13 cellular contexts compared by ENCODE assay signal in the genomic region with DNA sequence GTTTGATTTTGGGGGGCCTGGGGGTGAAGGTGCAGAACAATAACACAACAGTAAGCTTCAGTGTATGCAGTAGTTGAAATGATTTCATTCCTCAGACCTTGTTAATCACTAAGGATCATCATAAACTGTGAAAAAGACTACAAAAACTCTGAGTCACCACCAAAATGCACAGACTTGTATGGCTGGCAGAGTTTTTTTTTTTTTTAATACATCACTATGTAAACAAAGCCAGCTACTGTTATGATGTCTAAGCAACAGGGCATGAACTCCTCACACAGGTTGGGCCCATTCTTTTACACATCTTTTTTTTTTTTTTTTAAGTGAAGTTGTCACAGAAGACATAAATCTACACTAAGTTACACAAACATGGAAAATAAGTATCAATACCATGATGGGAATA.
DNase-seq lines count a peak whose midpoint lies in the region; ATAC-seq, FAIRE-seq and TF ChIP-seq lines count a peak whose summit lies in the region.
"Had no signal": no experiment of that assay in that cellular context is flagged by ENCODE, and none has a peak within 500 bp of the region (broad histone marks: within the 10 kb centered on the region; RNA-seq: fewer than 3 reads in every experiment).

No MANE protein-coding gene starts in this region.

- POLR2A ChIA-PET in Caco-2 (lab: Charles Lee): no interaction called here

- CTCF ChIA-PET in Caco-2 (lab: Charles Lee): no interaction called here

- no peak for FAIRE-seq in HTR-8/SVneo (lab: Jason Lieb, UNC)

- ATAC-seq in aorta (ENCODE audit: low FRiP score) (no peak), HG03097 (IDR thresholded peaks at IDR 0.05; ENCODE audit: low FRiP score, unreplicated experiment) (no peak)
- ATAC-seq: psoas muscle had no signal

- H3K27me3 ChIP-seq in Caco-2 (replicated peaks; ENCODE audit: control insufficient read depth, insufficient read depth, low read length): no peaks in the 10 kb centered on the region
- H3K27me3 ChIP-seq in aorta (ENCODE audit: control insufficient read depth in 1 of 2, insufficient read depth in 2 of 2, low read length in 1 of 2): no peaks in the 10 kb centered on the region
- H3K27me3 ChIP-seq in testis: no peaks in the 10 kb centered on the region

- H3K27me3 Mint-ChIP-seq in Caco-2 (ENCODE audit: insufficient read depth, unreplicated experiment): no peaks in the 10 kb centered on the region

- peak overlapping the region; percentile 49 for H3K27ac Mint-ChIP-seq in Caco-2 (ENCODE audit: unreplicated experiment)

- H3K4me3 ChIP-seq in Caco-2 (ENCODE audit: low read depth, low read length): no peak overlapping the region
- no peak overlapping the region for H3K4me3 ChIP-seq in astrocyte of the spinal cord (ENCODE audit: low read depth, low read length)
- H3K4me3 ChIP-seq in aorta (ENCODE audit: low read length in 2 of 2): no peak overlapping the region
- no peak overlapping the region for H3K4me3 ChIP-seq in testis
- H3K4me3 ChIP-seq: psoas muscle had no signal

- H3K27ac ChIP-seq in aorta (ENCODE audit: low read depth in 1 of 2, low read length in 2 of 2) (no peak overlapping the region), testis (no peak overlapping the region)
- H3K27ac ChIP-seq: psoas muscle had no signal

- DNase-seq in Caco-2 (peak in 1 of 2 experiments; percentile 31), HTR-8/SVneo (ENCODE audit: insufficient read length, low spot score) (peak; percentile 20), astrocyte of the spinal cord (ENCODE audit: low read depth, low spot score) (peak; percentile 83), kidney glomerular epithelial cell (lab: John Stamatoyannopoulos, UW) (peak; percentile 93), aorta (no peak), testis (no peak), cerebellar cortex (ENCODE audit: low spot score) (no peak)
- DNase-seq: activated T-cell treated with anti-CD3 and anti-CD28 coated beads, Interleukin-2, amount 50 U/mL, for 48 hours; caudate nucleus; head of caudate nucleus; NCI-H1417 treated with DMSO at 0.1 percent for 48 hours; psoas muscle had no signal

- H3K9me3 ChIP-seq in Caco-2 (no peaks in the 10 kb centered on the region), aorta (ENCODE audit: control insufficient read depth, low read length) (no peaks in the 10 kb centered on the region), testis (no peaks in the 10 kb centered on the region)
- H3K9me3 ChIP-seq: psoas muscle had no signal

- H3K36me3 ChIP-seq in Caco-2 (ENCODE audit: control insufficient read depth, insufficient read depth, low read length): no peaks in the 10 kb centered on the region
- no peaks in the 10 kb centered on the region for H3K36me3 ChIP-seq in aorta (ENCODE audit: control insufficient read depth in 1 of 2, insufficient read depth in 2 of 2, low read length in 1 of 2)
- no peaks in the 10 kb centered on the region for H3K36me3 ChIP-seq in testis (ENCODE audit: low read depth, missing control alignments)

- peaks cover 4% of the 10 kb centered on the region; the same call in 1 of the 2 replicates for H3K4me1 ChIP-seq in Caco-2
- H3K4me1 ChIP-seq in aorta (ENCODE audit: control insufficient read depth in 1 of 2, insufficient read depth in 2 of 2, low read length in 2 of 2): no peaks in the 10 kb centered on the region
- no peaks in the 10 kb centered on the region for H3K4me1 ChIP-seq in testis
- H3K4me1 ChIP-seq: psoas muscle had no signal

- TF ChIP-seq CTCF in Caco-2 (IDR thresholded peaks at IDR 0.05; ENCODE audit: insufficient read depth in 1 of 2, low read depth in 1 of 2, low read length in 1 of 2, severe bottlenecking in 1 of 2, unreplicated experiment in 1 of 2) (no peak), astrocyte of the spinal cord (IDR thresholded peaks at IDR 0.05; ENCODE audit: low read depth, low read length) (no peak), testis (IDR thresholded peaks at IDR 0.05) (no peak)

- peaks cover 6% of the 10 kb centered on the region for H3K4me1 Mint-ChIP-seq in Caco-2 (ENCODE audit: low read depth, unreplicated experiment)

- intact Hi-C loops in Caco-2 (cut with micrococcal nuclease; ENCODE audit: unreplicated experiment) (no loop called here), aorta (cut with DNase I) (no loop called here), testis (cut with DNase I; ENCODE audit: low total_unique reads) (no loop called here)

- no peaks in the 10 kb centered on the region for H3K36me3 Mint-ChIP-seq in Caco-2 (ENCODE audit: insufficient read depth, unreplicated experiment)

- H3K9me3 Mint-ChIP-seq in Caco-2 (ENCODE audit: unreplicated experiment): no peaks in the 10 kb centered on the region

- no TSS peak for BruUV-seq in Caco-2 (replicated peaks; lab: Mats Ljungman, UMichigan)

- in situ Hi-C loops in astrocyte of the spinal cord (cut with HindIII; ENCODE audit: low sequenced_read_pairs): no loop called here

- H3K4me3 Mint-ChIP-seq in Caco-2 (ENCODE audit: unreplicated experiment): no peak overlapping the region

- TF ChIP-seq POLR2A in testis (IDR thresholded peaks at IDR 0.05): no peak

Comparison
In these comparisons a context has a peak if more than half of its experiments do, and no peak if none do; other contexts are left out.
1. DNase-seq: peak in HTR-8/SVneo (single experiment), astrocyte of the spinal cord (single experiment) and kidney glomerular epithelial cell (single experiment); none in aorta (0 of 2), testis (single experiment) and cerebellar cortex (single experiment).